In the genomic region with DNA sequence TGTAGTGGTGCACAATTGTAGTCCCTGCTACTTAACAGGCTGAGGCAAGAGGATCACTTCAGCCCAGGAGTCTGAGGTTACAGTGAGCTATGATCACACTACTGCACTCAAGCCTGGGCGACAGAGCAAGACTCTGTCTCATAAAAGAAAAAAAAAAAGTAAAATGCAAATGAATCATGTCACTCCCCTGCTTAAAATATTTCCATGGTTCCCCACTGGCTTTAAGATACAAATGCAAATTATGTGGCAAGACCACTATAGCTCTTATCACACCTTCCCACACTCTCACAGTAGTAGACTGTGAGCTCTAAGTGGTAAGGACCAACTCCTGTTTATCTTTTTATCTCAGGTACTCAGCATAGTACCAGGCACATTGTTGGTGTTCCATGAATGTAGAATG, we compare ENCODE assay signal across 9 cellular contexts. TPM values are rescaled to one million over a fixed set of nuclear protein-coding genes. Genes with fewer than 3 reads are reported as not detected.
DNase-seq lines count a peak whose midpoint lies in the region; ATAC-seq and TF ChIP-seq lines count a peak whose summit lies in the region.
"Not testable (repeated sequence)": the region's sequence is repeated elsewhere in the genome, so short reads cannot be mapped to it uniquely, and the experiment has no call there.
"Had no signal": no experiment of that assay in that cellular context is flagged by ENCODE, and none has a peak within 500 bp of the region (broad histone marks: within the 10 kb centered on the region; RNA-seq: fewer than 3 reads in every experiment).

No MANE protein-coding gene starts in this region.

- not testable (repeated sequence) for TF ChIP-seq CTCF in CD8-positive, alpha-beta T cell (IDR thresholded peaks at IDR 0.05); natural killer cell (IDR thresholded peaks at IDR 0.05)

- H3K4me3 ChIP-seq in CD8-positive, alpha-beta T cell (ENCODE audit: low read depth, low read length): not testable (repeated sequence)

- H3K4me3 Mint-ChIP-seq in CD8-positive, alpha-beta T cell; activated CD8-positive, alpha-beta T cell treated with anti-CD3 and anti-CD28 coated beads, Interleukin-2, amount 10 ng/mL, durations not matched to agents 7 days and 5 days; natural killer cell: not testable (repeated sequence)

- intact Hi-C loops in CD8-positive, alpha-beta T cell (cut with DNase I, micrococcal nuclease); natural killer cell (cut with micrococcal nuclease): not testable (repeated sequence)

- not testable (repeated sequence) for H3K4me1 ChIP-seq in CD8-positive, alpha-beta T cell (ENCODE audit: insufficient read depth, low read length)

- H3K36me3 ChIP-seq in CD8-positive, alpha-beta T cell (ENCODE audit: insufficient read depth, low read length): not testable (repeated sequence)

- H3K4me1 Mint-ChIP-seq in CD8-positive, alpha-beta T cell (ENCODE audit: low read depth); activated CD8-positive, alpha-beta T cell treated with anti-CD3 and anti-CD28 coated beads, Interleukin-2, amount 10 ng/mL, durations not matched to agents 7 days and 5 days (ENCODE audit: low read depth); natural killer cell: not testable (repeated sequence)

- peak; percentile 38 for ATAC-seq in CD8-positive, alpha-beta T cell
- ATAC-seq in GM18907 (IDR thresholded peaks at IDR 0.05; ENCODE audit: unreplicated experiment) (peak; percentile 84), GM21381 (IDR thresholded peaks at IDR 0.05; ENCODE audit: unreplicated experiment) (peak; percentile 85), HG02623 (IDR thresholded peaks at IDR 0.05; ENCODE audit: unreplicated experiment) (peak; percentile 67), HG03060 (IDR thresholded peaks at IDR 0.05; ENCODE audit: low read depth, unreplicated experiment) (peak; percentile 88), HG03457 (IDR thresholded peaks at IDR 0.05; ENCODE audit: unreplicated experiment) (peak; percentile 65), natural killer cell (peak in 2 of 3 donors; percentile 49 to 64)
- ATAC-seq in activated CD8-positive, alpha-beta T cell treated with anti-CD3 and anti-CD28 coated beads, Interleukin-2, amount 10 ng/mL, durations not matched to agents 7 days and 5 days: peak; percentile 55

- H3K27me3 Mint-ChIP-seq in CD8-positive, alpha-beta T cell (ENCODE audit: low read depth); activated CD8-positive, alpha-beta T cell treated with anti-CD3 and anti-CD28 coated beads, Interleukin-2, amount 10 ng/mL, durations not matched to agents 7 days and 5 days (ENCODE audit: low read depth); natural killer cell (ENCODE audit: low read depth in 2 of 2): not testable (repeated sequence)

- DNase-seq in CD8-positive, alpha-beta T cell; activated CD8-positive, alpha-beta T cell treated with anti-CD3 and anti-CD28 coated beads, Interleukin-2, amount 10 ng/mL, durations not matched to agents 7 days and 5 days; natural killer cell: not testable (repeated sequence)

- H3K9me3 Mint-ChIP-seq in CD8-positive, alpha-beta T cell; activated CD8-positive, alpha-beta T cell treated with anti-CD3 and anti-CD28 coated beads, Interleukin-2, amount 10 ng/mL, durations not matched to agents 7 days and 5 days (ENCODE audit: insufficient read depth); natural killer cell: not testable (repeated sequence)

- H3K36me3 Mint-ChIP-seq in CD8-positive, alpha-beta T cell; activated CD8-positive, alpha-beta T cell treated with anti-CD3 and anti-CD28 coated beads, Interleukin-2, amount 10 ng/mL, durations not matched to agents 7 days and 5 days (ENCODE audit: low read depth); natural killer cell: not testable (repeated sequence)

- not testable (repeated sequence) for H3K27ac Mint-ChIP-seq in CD8-positive, alpha-beta T cell; activated CD8-positive, alpha-beta T cell treated with anti-CD3 and anti-CD28 coated beads, Interleukin-2, amount 10 ng/mL, durations not matched to agents 7 days and 5 days; natural killer cell

- H3K27ac ChIP-seq in CD8-positive, alpha-beta T cell (ENCODE audit: low read depth, low read length): not testable (repeated sequence)

- POLR2A ChIA-PET in CD8-positive, alpha-beta T cell (lab: Charles Lee); activated CD8-positive, alpha-beta T cell treated with anti-CD3 and anti-CD28 coated beads, Interleukin-2, amount 10 ng/mL, durations not matched to agents 7 days and 5 days (lab: Charles Lee): not testable (repeated sequence)

- CTCF ChIA-PET in CD8-positive, alpha-beta T cell (lab: Charles Lee); activated CD8-positive, alpha-beta T cell treated with anti-CD3 and anti-CD28 coated beads, Interleukin-2, amount 10 ng/mL, durations not matched to agents 7 days and 5 days (lab: Charles Lee): not testable (repeated sequence)

- not testable (repeated sequence) for H3K9me3 ChIP-seq in CD8-positive, alpha-beta T cell (ENCODE audit: low read length)

- H3K27me3 ChIP-seq in CD8-positive, alpha-beta T cell (ENCODE audit: insufficient read depth, low read length): not testable (repeated sequence)

RNA-seq across cellular contexts. Expression of gene SRGAP2B, which starts 53.6 kb away (rescaled TPM):
- 1 to 10 TPM; 4.8 TPM for total RNA-seq in CD8-positive, alpha-beta T cell
- total RNA-seq in activated CD8-positive, alpha-beta T cell treated with anti-CD3 and anti-CD28 coated beads, Interleukin-2, amount 10 ng/mL, durations not matched to agents 7 days and 5 days: 10 to 100 TPM; 35.3 to 35.6 TPM
- total RNA-seq in natural killer cell: 10 to 100 TPM; 11.9 to 21.3 (median 18.2) TPM

RNA-seq across cellular contexts. Expression of gene FAM72D, which starts 54.3 kb away (rescaled TPM):
- not detected for total RNA-seq in CD8-positive, alpha-beta T cell
- total RNA-seq in activated CD8-positive, alpha-beta T cell treated with anti-CD3 and anti-CD28 coated beads, Interleukin-2, amount 10 ng/mL, durations not matched to agents 7 days and 5 days: 10 to 100 TPM; 14.4 to 16.9 TPM
- total RNA-seq in natural killer cell: under 1 TPM in 1 of 3 donors, not detected in 2; 0.39 TPM
- total RNA-seq: psoas muscle had no signal

Comparison
In these comparisons a context has a peak if more than half of its experiments do, and no peak if none do; other contexts are left out.
1. ATAC-seq: peak in every context shown above with its lines; median percentile 88 in HG03060; 85 in GM21381; 84 in GM18907; 67 in HG02623; 65 in HG03457; 56 in natural killer cell; 55 in activated CD8-positive, alpha-beta T cell treated with anti-CD3 and anti-CD28 coated beads, Interleukin-2, amount 10 ng/mL, durations not matched to agents 7 days and 5 days; 38 in CD8-positive, alpha-beta T cell.
2. RNA of gene FAM72D, which starts 54.3 kb away (total RNA-seq): 14.4 to 16.9 TPM in activated CD8-positive, alpha-beta T cell treated with anti-CD3 and anti-CD28 coated beads, Interleukin-2, amount 10 ng/mL, durations not matched to agents 7 days and 5 days; not detected in CD8-positive, alpha-beta T cell and 0.39 TPM in natural killer cell; every median in the first group is over 10 times any median in the second.